ENCODE assay signal across 1 cellular context in the genomic region with DNA sequence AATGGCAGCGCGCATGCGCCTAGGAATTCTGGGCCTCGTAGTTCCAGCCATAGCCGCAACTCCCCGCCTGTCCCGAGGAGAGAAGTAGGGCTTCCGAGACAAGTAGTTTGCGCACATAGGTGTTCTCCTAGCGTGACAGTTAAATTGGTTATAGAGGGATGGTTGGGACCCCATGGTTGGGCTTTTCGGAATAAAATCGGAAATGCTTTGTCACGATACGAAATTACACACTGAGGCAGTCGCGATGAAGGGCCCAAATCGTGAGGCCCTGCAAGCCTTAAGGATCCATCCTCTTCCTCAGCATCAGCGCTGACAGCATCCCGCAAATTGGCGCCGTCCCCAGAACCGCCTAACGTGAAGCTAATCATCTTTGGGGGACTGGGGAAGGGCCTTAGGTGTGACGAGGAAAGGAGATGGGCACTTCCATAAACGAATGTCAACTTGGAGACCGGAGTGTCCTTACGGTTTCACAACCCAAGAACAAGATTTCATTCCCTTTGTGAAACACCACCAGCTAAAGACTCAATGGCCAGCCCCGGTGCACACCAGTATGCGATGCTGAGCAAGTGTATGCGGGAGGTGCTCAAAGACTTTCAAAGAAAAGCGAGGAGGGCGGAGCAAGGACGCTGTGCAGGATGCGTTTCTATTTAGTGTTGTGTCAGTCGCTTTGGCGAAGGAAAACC.
TF ChIP-seq lines count a peak whose summit lies in the region.

No MANE protein-coding gene starts in this region.

TF ChIP-seq in HepG2, 621 proteins besides CTCF, POLR2A, EP300 and RAD21 (continued from another document and continues in another):
- TF ChIP-seq ZSCAN9 (CRISPR knock-in tag; IDR thresholded peaks at IDR 0.05; ENCODE audit: borderline replicate concordance) (no peak), ZNF746 (CRISPR knock-in tag; IDR thresholded peaks at IDR 0.05) (no peak), MLX (CRISPR knock-in tag; IDR thresholded peaks at IDR 0.05) (no peak), ZNF234 (CRISPR knock-in tag; conservative IDR thresholded peaks at IDR 0.05) (no peak), ZNF800 (CRISPR knock-in tag; IDR thresholded peaks at IDR 0.05) (0 out of 2 replicates have a peak, but pooled peaks have one; percentile 16), THAP11 (CRISPR knock-in tag; IDR thresholded peaks at IDR 0.05) (peak; percentile 97), ZNF605 (CRISPR knock-in tag; IDR thresholded peaks at IDR 0.05) (peak; percentile 72; the same call in 1 of the 2 replicates), MYNN (CRISPR knock-in tag; IDR thresholded peaks at IDR 0.05; ENCODE audit: low read depth) (0 out of 2 replicates have a peak, but pooled peaks have one; percentile 14), ZNF670 (CRISPR knock-in tag; IDR thresholded peaks at IDR 0.05; ENCODE audit: borderline replicate concordance) (no peak), NFIB (CRISPR knock-in tag; IDR thresholded peaks at IDR 0.05; ENCODE audit: borderline replicate concordance) (no peak), ARNT2 (CRISPR knock-in tag; IDR thresholded peaks at IDR 0.05; ENCODE audit: low read depth) (no peak), PLSCR1 (CRISPR knock-in tag; IDR thresholded peaks at IDR 0.05; ENCODE audit: borderline replicate concordance) (no peak), ZFY (CRISPR knock-in tag; IDR thresholded peaks at IDR 0.05) (peak; percentile 76), GTF2F1 (IDR thresholded peaks at IDR 0.05; ENCODE audit: low read length) (no peak), ZMYM3 (CRISPR knock-in tag; IDR thresholded peaks at IDR 0.05) (no peak), GLMP (CRISPR knock-in tag; IDR thresholded peaks at IDR 0.05; ENCODE audit: borderline replicate concordance) (no peak), CSRNP2 (CRISPR knock-in tag; conservative IDR thresholded peaks at IDR 0.05; ENCODE audit: low read depth) (no peak), GATAD1 (CRISPR knock-in tag; IDR thresholded peaks at IDR 0.05) (0 out of 2 replicates have a peak, but pooled peaks have one; percentile 6), YY1 (IDR thresholded peaks at IDR 0.05; ENCODE audit: insufficient read depth, insufficient replicate concordance, low read depth, low read length) (peak; percentile 1), ZEB1 (IDR thresholded peaks at IDR 0.05; ENCODE audit: insufficient replicate concordance, low read depth) (no peak), ZNF501 (CRISPR knock-in tag; IDR thresholded peaks at IDR 0.05) (peak; percentile 71), ZNF432 (CRISPR knock-in tag; IDR thresholded peaks at IDR 0.05; ENCODE audit: borderline replicate concordance) (no peak), AHDC1 (CRISPR knock-in tag; IDR thresholded peaks at IDR 0.05; ENCODE audit: borderline replicate concordance) (no peak), NONO (IDR thresholded peaks at IDR 0.05) (no peak), NONO (CRISPR knock-in tag; conservative IDR thresholded peaks at IDR 0.05) (no peak), TCF12 (IDR thresholded peaks at IDR 0.05) (no peak), TCF12 (CRISPR knock-in tag; IDR thresholded peaks at IDR 0.05) (no peak), REXO4 (CRISPR knock-in tag; IDR thresholded peaks at IDR 0.05; ENCODE audit: borderline replicate concordance) (no peak), ZNF75D (CRISPR knock-in tag; IDR thresholded peaks at IDR 0.05; ENCODE audit: borderline replicate concordance) (no peak), SALL2 (CRISPR knock-in tag; IDR thresholded peaks at IDR 0.05) (no peak), ZNF546 (CRISPR knock-in tag; conservative IDR thresholded peaks at IDR 0.05) (no peak)
- TF ChIP-seq, protein P1, sequence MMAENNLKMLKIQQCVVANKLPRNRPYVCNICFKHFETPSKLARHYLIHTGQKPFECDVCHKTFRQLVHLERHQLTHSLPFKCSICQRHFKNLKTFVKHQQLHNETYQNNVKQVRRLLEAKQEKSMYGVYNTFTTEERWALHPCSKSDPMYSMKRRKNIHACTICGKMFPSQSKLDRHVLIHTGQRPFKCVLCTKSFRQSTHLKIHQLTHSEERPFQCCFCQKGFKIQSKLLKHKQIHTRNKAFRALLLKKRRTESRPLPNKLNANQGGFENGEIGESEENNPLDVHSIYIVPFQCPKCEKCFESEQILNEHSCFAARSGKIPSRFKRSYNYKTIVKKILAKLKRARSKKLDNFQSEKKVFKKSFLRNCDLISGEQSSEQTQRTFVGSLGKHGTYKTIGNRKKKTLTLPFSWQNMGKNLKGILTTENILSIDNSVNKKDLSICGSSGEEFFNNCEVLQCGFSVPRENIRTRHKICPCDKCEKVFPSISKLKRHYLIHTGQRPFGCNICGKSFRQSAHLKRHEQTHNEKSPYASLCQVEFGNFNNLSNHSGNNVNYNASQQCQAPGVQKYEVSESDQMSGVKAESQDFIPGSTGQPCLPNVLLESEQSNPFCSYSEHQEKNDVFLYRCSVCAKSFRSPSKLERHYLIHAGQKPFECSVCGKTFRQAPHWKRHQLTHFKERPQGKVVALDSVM (CRISPR knock-in tag; IDR thresholded peaks at IDR 0.05), result no peak
- TF ChIP-seq, protein P2, sequence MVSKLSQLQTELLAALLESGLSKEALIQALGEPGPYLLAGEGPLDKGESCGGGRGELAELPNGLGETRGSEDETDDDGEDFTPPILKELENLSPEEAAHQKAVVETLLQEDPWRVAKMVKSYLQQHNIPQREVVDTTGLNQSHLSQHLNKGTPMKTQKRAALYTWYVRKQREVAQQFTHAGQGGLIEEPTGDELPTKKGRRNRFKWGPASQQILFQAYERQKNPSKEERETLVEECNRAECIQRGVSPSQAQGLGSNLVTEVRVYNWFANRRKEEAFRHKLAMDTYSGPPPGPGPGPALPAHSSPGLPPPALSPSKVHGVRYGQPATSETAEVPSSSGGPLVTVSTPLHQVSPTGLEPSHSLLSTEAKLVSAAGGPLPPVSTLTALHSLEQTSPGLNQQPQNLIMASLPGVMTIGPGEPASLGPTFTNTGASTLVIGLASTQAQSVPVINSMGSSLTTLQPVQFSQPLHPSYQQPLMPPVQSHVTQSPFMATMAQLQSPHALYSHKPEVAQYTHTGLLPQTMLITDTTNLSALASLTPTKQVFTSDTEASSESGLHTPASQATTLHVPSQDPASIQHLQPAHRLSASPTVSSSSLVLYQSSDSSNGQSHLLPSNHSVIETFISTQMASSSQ (IDR thresholded peaks at IDR 0.05; ENCODE audit: low read depth), result no peak
- TF ChIP-seq, protein P2 (CRISPR knock-in tag; IDR thresholded peaks at IDR 0.05; ENCODE audit: borderline replicate concordance), result no peak
- TF ChIP-seq, protein P3, sequence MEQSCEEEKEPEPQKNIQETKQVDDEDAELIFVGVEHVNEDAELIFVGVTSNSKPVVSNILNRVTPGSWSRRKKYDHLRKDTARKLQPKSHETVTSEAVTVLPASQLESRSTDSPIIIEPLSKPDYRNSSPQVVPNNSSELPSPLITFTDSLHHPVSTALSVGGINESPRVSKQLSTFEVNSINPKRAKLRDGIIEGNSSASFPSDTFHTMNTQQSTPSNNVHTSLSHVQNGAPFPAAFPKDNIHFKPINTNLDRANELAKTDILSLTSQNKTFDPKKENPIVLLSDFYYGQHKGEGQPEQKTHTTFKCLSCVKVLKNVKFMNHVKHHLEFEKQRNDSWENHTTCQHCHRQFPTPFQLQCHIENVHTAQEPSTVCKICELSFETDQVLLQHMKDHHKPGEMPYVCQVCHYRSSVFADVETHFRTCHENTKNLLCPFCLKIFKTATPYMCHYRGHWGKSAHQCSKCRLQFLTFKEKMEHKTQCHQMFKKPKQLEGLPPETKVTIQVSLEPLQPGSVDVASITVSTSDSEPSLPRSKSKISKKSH (CRISPR knock-in tag; IDR thresholded peaks at IDR 0.05; ENCODE audit: borderline replicate concordance), result peak; percentile 72
